Comparison of ENCODE assay signal across 1 cellular context in genomic region chr1:83761084-83761760, GRCh38.
TF ChIP-seq lines count a peak whose summit lies in the region.

No MANE protein-coding gene starts in this region.

TF ChIP-seq in HepG2, 621 proteins besides CTCF, POLR2A, EP300 and RAD21 (continued from another document):
- no peak for TF ChIP-seq IKZF5 (CRISPR knock-in tag; IDR thresholded peaks at IDR 0.05)
